11 cellular contexts compared by ENCODE assay signal in genomic region chr20:38338849-38339520, GRCh38. TPM values are rescaled to one million over a fixed set of nuclear protein-coding genes. Genes with fewer than 3 reads are reported as not detected.
DNase-seq lines count a peak whose midpoint lies in the region; ATAC-seq and TF ChIP-seq lines count a peak whose summit lies in the region.
"Had no signal": no experiment of that assay in that cellular context is flagged by ENCODE, and none has a peak within 500 bp of the region (broad histone marks: within the 10 kb centered on the region; RNA-seq: fewer than 3 reads in every experiment).

No MANE protein-coding gene starts in this region.

- H3K9me3 Mint-ChIP-seq in Calu3 (ENCODE audit: low read depth, unreplicated experiment) = peaks cover 4% of the 10 kb centered on the region

- no TSS peak for BruUV-seq in Calu3 (replicated peaks; lab: Mats Ljungman, UMichigan)

- H3K4me1 ChIP-seq in aorta (ENCODE audit: control insufficient read depth in 1 of 2, insufficient read depth in 2 of 2, low read length in 2 of 2) = no peaks in the 10 kb centered on the region

- H3K27ac ChIP-seq in aorta (ENCODE audit: low read depth in 1 of 2, low read length in 2 of 2) = no peak overlapping the region

- no peak overlapping the region for H3K27ac Mint-ChIP-seq in Calu3 (ENCODE audit: unreplicated experiment)
- H3K27ac Mint-ChIP-seq: activated naive CD8-positive, alpha-beta T cell; natural killer cell had no signal

- peaks cover 5% of the 10 kb centered on the region for H3K9me3 ChIP-seq in aorta (ENCODE audit: control insufficient read depth, low read length)

- H3K4me3 Mint-ChIP-seq in Calu3 (ENCODE audit: low read depth, unreplicated experiment) = no peak overlapping the region
- H3K4me3 Mint-ChIP-seq: activated naive CD8-positive, alpha-beta T cell; natural killer cell had no signal

- WGBS in aorta, 2 donors = 64 to 65% methylated on average over 7 of the region's 7 CpGs

- intact Hi-C loops in Calu3 (cut with micrococcal nuclease; ENCODE audit: unreplicated experiment) = loop anchor here (1.0 to 5.0 kb wide), 2 partner anchors 53 to 69 kb away; no protein-coding TSS in a partner anchor
- intact Hi-C loops in aorta (cut with DNase I) = no loop called here

- H3K27me3 Mint-ChIP-seq in Calu3 (ENCODE audit: unreplicated experiment) = peaks cover 59% of the 10 kb centered on the region

- no peaks in the 10 kb centered on the region for H3K27me3 ChIP-seq in aorta (ENCODE audit: control insufficient read depth in 1 of 2, insufficient read depth in 2 of 2, low read length in 1 of 2)

- CTCF ChIA-PET in Calu3 (lab: Charles Lee) = interaction anchor here (0.7 to 3.1 kb wide), 3 partner anchors 18 to 70 kb away, joined by 3 to 48 read pairs (median 3); no protein-coding TSS in a partner anchor

- no peak for ATAC-seq in GM21526 (IDR thresholded peaks at IDR 0.05; ENCODE audit: low FRiP score, unreplicated experiment)
- no peak for ATAC-seq in aorta (ENCODE audit: low FRiP score)
- ATAC-seq: natural killer cell had no signal

- peak; percentile 57 for DNase-seq in Calu3
- peak; percentile 71 for DNase-seq in NCI-H146 treated with DMSO at 0.1 percent for 48 hours (lab: John Stamatoyannopoulos, UW; ENCODE audit: unreplicated experiment)
- DNase-seq in cardiac fibroblast (ENCODE audit: low read depth in 2 of 2) = peak; percentile 44 to 46
- DNase-seq in kidney tubule cell (ENCODE audit: low spot score) = peak; percentile 12
- no peak for DNase-seq in GM19240 (ENCODE audit: insufficient read length, low spot score)
- DNase-seq in activated effector memory CD4-positive, alpha-beta T cell treated with anti-CD3 and anti-CD28 coated beads, Interleukin-2, amount 50 U/mL, for 16 hours = no peak
- no peak for DNase-seq in aorta
- DNase-seq: natural killer cell had no signal

- H3K36me3 Mint-ChIP-seq in Calu3 (ENCODE audit: insufficient read depth, unreplicated experiment) = peaks cover 12% of the 10 kb centered on the region

- H3K4me3 ChIP-seq in cardiac fibroblast (replicated peaks in 1 of 2; ENCODE audit: low read depth in 2 of 2, low read length in 2 of 2) (no peak overlapping the region), aorta (ENCODE audit: low read length in 2 of 2) (no peak overlapping the region)

- no peaks in the 10 kb centered on the region for H3K36me3 ChIP-seq in aorta (ENCODE audit: control insufficient read depth in 1 of 2, insufficient read depth in 2 of 2, low read length in 1 of 2)

- H3K4me1 Mint-ChIP-seq in Calu3 (ENCODE audit: low read depth, unreplicated experiment) = peaks cover 12% of the 10 kb centered on the region

- TF ChIP-seq CTCF in Calu3 (IDR thresholded peaks at IDR 0.05; ENCODE audit: unreplicated experiment) (peak; percentile 44), cardiac fibroblast (IDR thresholded peaks at IDR 0.05; ENCODE audit: low read depth, low read length) (peak; percentile 32)

RNA-seq across cellular contexts. Expression of gene LBP, which starts 7.3 kb away (rescaled TPM):
- total RNA-seq in Calu3 (2022) (not detected in 2 replicates), aorta (1 to 10 TPM; 2.7 to 7.8 TPM)
- polyA plus RNA-seq in aorta = under 1 TPM; 0.20 to 0.25 TPM
- total RNA-seq: natural killer cell had no signal

RNA-seq across cellular contexts. Expression of gene BPI, which starts 35.0 kb away (rescaled TPM):
- total RNA-seq in Calu3 (2022) (not detected in 2 replicates), aorta (under 1 TPM; 0.19 to 0.51 TPM)
- under 1 TPM in 1 of 2 donors, not detected in 1; 0.82 TPM for polyA plus RNA-seq in aorta
- total RNA-seq: ureter had no signal

Comparison
In these comparisons a context has a peak if more than half of its experiments do, and no peak if none do; other contexts are left out.
1. DNase-seq: peak in Calu3 (single experiment), NCI-H146 treated with DMSO at 0.1 percent for 48 hours (single experiment), cardiac fibroblast (2 of 2) and kidney tubule cell (single experiment); none in GM19240 (single experiment), activated effector memory CD4-positive, alpha-beta T cell treated with anti-CD3 and anti-CD28 coated beads, Interleukin-2, amount 50 U/mL, for 16 hours (single experiment) and aorta (0 of 2).